1 cellular context compared by ENCODE assay signal in genomic region chr1:228695015-228695955, GRCh38.
TF ChIP-seq lines count a peak whose summit lies in the region.

No MANE protein-coding gene starts in this region.

TF ChIP-seq in HEK293, 187 proteins besides CTCF, POLR2A, EP300 and RAD21 (continued from another document):
- TF ChIP-seq ZNF223 (tag by site-specific recombination; IDR thresholded peaks at IDR 0.05), result peak; percentile 72
- TF ChIP-seq ZNF777 (tag by site-specific recombination; IDR thresholded peaks at IDR 0.05; ENCODE audit: borderline replicate concordance), result no peak
- TF ChIP-seq ZFHX2 (tag by site-specific recombination; conservative IDR thresholded peaks at IDR 0.05), result peak; percentile 78
- no peak for TF ChIP-seq ZFP41 (tag by site-specific recombination; IDR thresholded peaks at IDR 0.05; ENCODE audit: borderline replicate concordance)
- no peak for TF ChIP-seq ZNF560 (tag by site-specific recombination; IDR thresholded peaks at IDR 0.05; ENCODE audit: borderline replicate concordance)
- 0 out of 2 replicates have a peak, but pooled peaks have one; percentile 16 for TF ChIP-seq SP2 (tag by site-specific recombination; IDR thresholded peaks at IDR 0.05)
- no peak for TF ChIP-seq KLF8 (tag by site-specific recombination; IDR thresholded peaks at IDR 0.05)
- TF ChIP-seq ZNF785 (tag by site-specific recombination; IDR thresholded peaks at IDR 0.05), result no peak
- TF ChIP-seq ZNF791 (tag by site-specific recombination; IDR thresholded peaks at IDR 0.05), result no peak
- no peak for TF ChIP-seq REST (tag by site-specific recombination; IDR thresholded peaks at IDR 0.05)
- TF ChIP-seq ZSCAN23 (tag by site-specific recombination; IDR thresholded peaks at IDR 0.05), result no peak
- no peak for TF ChIP-seq ZNF140 (tag by site-specific recombination; IDR thresholded peaks at IDR 0.05)
- no peak for TF ChIP-seq ZNF610 (tag by site-specific recombination; IDR thresholded peaks at IDR 0.05; ENCODE audit: borderline replicate concordance)
- no peak for TF ChIP-seq ZNF19 (tag by site-specific recombination; IDR thresholded peaks at IDR 0.05; ENCODE audit: low read depth)
- TF ChIP-seq ZBTB21 (tag by site-specific recombination; IDR thresholded peaks at IDR 0.05), result peak; percentile 41; the same call in 1 of the 2 replicates
